8 cellular contexts compared by ENCODE assay signal in the genomic region with DNA sequence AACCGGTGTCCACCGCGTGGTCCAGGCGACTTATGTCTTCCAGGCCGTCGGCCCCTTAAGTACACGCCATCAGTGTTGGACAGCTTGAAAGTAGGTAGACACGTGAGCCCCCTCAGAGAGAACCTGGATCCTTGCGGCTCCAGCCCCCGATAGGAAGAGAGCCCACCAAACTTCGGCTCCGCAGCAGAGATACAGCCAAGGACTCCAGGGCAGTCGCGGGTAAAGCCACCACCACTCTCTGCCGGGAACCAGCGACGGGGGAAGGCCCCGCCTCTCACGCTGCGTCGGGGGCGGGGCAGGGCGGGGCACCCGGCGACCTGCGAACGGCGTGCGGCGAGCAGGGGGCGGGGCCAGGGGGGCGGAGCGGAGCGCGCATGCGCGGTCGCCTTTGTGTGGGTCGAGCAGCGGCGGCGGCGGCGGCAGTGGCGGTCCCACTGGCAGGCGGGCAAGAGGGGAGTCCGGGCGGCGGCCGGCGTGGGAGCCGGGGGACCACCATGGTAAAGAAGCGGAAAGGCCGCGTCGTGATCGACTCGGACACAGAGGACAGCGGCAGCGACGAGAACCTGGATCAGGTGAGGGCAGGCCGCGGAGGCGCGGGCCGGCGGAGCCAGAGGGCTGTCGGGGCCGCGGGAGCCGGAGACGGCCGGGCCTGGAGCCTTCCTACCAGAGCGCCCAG. TPM values are rescaled to one million over a fixed set of nuclear protein-coding genes. Genes with fewer than 3 reads are reported as not detected.
DNase-seq lines count a peak whose midpoint lies in the region; ATAC-seq and TF ChIP-seq lines count a peak whose summit lies in the region.

TSS of gene RTF1 (plus strand) at position 354 of the 676 bp plus-strand sequence. CDS start at position 375, 21 bp downstream.

- TF ChIP-seq CTCF in WERI-Rb-1 (IDR thresholded peaks at IDR 0.05; ENCODE audit: low read depth, low read length), result no peak
- no peak for TF ChIP-seq CTCF in breast epithelium (IDR thresholded peaks at IDR 0.05)

- ATAC-seq in GM18861 (IDR thresholded peaks at IDR 0.05; ENCODE audit: unreplicated experiment), result peak; percentile 59
- ATAC-seq in HG03095 (IDR thresholded peaks at IDR 0.05; ENCODE audit: unreplicated experiment), result peak; percentile 80

- no peaks in the 10 kb centered on the region for H3K4me1 ChIP-seq in breast epithelium
- peaks cover 2% of the 10 kb centered on the region; the same call in 1 of the 2 replicates for H3K4me1 ChIP-seq in iPS-20b (ENCODE audit: insufficient read depth, low read length)

- intact Hi-C loops in breast epithelium (cut with DNase I; ENCODE audit: low total_unique reads), result no loop called here

- DNase-seq in A172 (ENCODE audit: low spot score) (peak; percentile 70), NCI-H2227 (lab: John Stamatoyannopoulos, UW; ENCODE audit: unreplicated experiment) (peak; percentile 89), WERI-Rb-1 (peak; percentile 94), breast epithelium (ENCODE audit: low spot score in 2 of 2) (peak; percentile 90 to 94)

- peak within 1 kb of the TSS; percentile 92 for H3K9ac ChIP-seq in iPS-20b (ENCODE audit: low read depth, low read length)

- H3K9me3 ChIP-seq in WERI-Rb-1 (ENCODE audit: severe bottlenecking), result no peaks in the 10 kb centered on the region
- no peaks in the 10 kb centered on the region for H3K9me3 ChIP-seq in breast epithelium
- no peaks in the 10 kb centered on the region for H3K9me3 ChIP-seq in iPS-20b (ENCODE audit: insufficient read depth, low read depth, low read length)

- no peaks in the 10 kb centered on the region for H3K27me3 ChIP-seq in WERI-Rb-1 (ENCODE audit: insufficient read depth, low read depth, severe bottlenecking)
- H3K27me3 ChIP-seq in breast epithelium, result no peaks in the 10 kb centered on the region
- no peaks in the 10 kb centered on the region for H3K27me3 ChIP-seq in iPS-20b (ENCODE audit: insufficient read depth, low read length)

- no peak for TF ChIP-seq POLR2A in breast epithelium (IDR thresholded peaks at IDR 0.05)

- H3K36me3 ChIP-seq in WERI-Rb-1, result peaks cover 4% of the 10 kb centered on the region
- H3K36me3 ChIP-seq in breast epithelium, result no peaks in the 10 kb centered on the region
- H3K36me3 ChIP-seq in iPS-20b (ENCODE audit: insufficient read depth, low read depth, low read length), result no peaks in the 10 kb centered on the region

- H3K4me3 ChIP-seq in WERI-Rb-1 (ENCODE audit: low read depth, low read length) (peak within 1 kb of the TSS; percentile 92), breast epithelium (peak within 1 kb of the TSS; percentile 83 to 96 (median 93)), iPS-20b (ENCODE audit: low read length) (peak within 1 kb of the TSS; percentile 99), skin epidermis (peak within 1 kb of the TSS; percentile 51 to 99 (median 90))

- H3K27ac ChIP-seq in WERI-Rb-1, result peak within 1 kb of the TSS; percentile 86
- peak within 1 kb of the TSS; percentile 82 to 88 for H3K27ac ChIP-seq in breast epithelium
- H3K27ac ChIP-seq in iPS-20b (ENCODE audit: low read length), result peak within 1 kb of the TSS; percentile 68
- H3K27ac ChIP-seq in skin epidermis, result peak within 1 kb of the TSS; percentile 48 to 96 (median 90)

RNA-seq across cellular contexts. Expression of gene RTF1, which starts in this region (rescaled TPM):
- 28.7 and 31.6 TPM in 2 replicates for total RNA-seq in A172 (2014; rRNA removed; shearing (Covaris generic))
- 10 to 100 TPM; 33.1 to 49.0 (median 34.2) TPM for total RNA-seq in breast epithelium

Comparison
In these comparisons a context has a peak if more than half of its experiments do, and no peak if none do; other contexts are left out.
1. Peak in every context shown above with its lines: DNase-seq, ATAC-seq, H3K4me3 ChIP-seq and H3K27ac ChIP-seq.